Comparison of ENCODE assay signal across 7 cellular contexts in genomic region chr2:219155054-219155644, GRCh38. TPM values are rescaled to one million over a fixed set of nuclear protein-coding genes. Genes with fewer than 3 reads are reported as not detected.
DNase-seq lines count a peak whose midpoint lies in the region; FAIRE-seq and TF ChIP-seq lines count a peak whose summit lies in the region.

No MANE protein-coding gene starts in this region.

- no peaks in the 10 kb centered on the region for H4K20me1 ChIP-seq in DOHH2 (ENCODE audit: control insufficient read depth, insufficient read depth, low read depth, low read length)
- no peaks in the 10 kb centered on the region for H4K20me1 ChIP-seq in astrocyte (ENCODE audit: insufficient read depth, low read length)
- H4K20me1 ChIP-seq in smooth muscle cell (ENCODE audit: low read depth) = no peaks in the 10 kb centered on the region

- 14% methylated on average over 4 of the region's 4 CpGs for WGBS in smooth muscle cell (ENCODE audit: low lambda C conversion rate)

- peaks cover 14% of the 10 kb centered on the region; the same call in 1 of the 2 replicates for H3F3A ChIP-seq in DOHH2 (ENCODE audit: control insufficient read depth, insufficient read depth)
- H3F3A ChIP-seq in smooth muscle cell (ENCODE audit: low read depth) = no peaks in the 10 kb centered on the region

- FAIRE-seq in astrocyte (lab: Jason Lieb, UNC) = no peak

- H3K9ac ChIP-seq in astrocyte (ENCODE audit: low read length) = no peak overlapping the region
- no peak overlapping the region for H3K9ac ChIP-seq in smooth muscle cell (ENCODE audit: low read depth)

- peak in 43 of 76 experiments; percentile 3 to 75 (median 56) for DNase-seq in HUDEP-2 (lab: John Stamatoyannopoulos, UW; ENCODE audit: unreplicated experiment in 76 of 76)
- peak; percentile 67 to 71 for DNase-seq in NOMO-1 (lab: John Stamatoyannopoulos, UW; ENCODE audit: unreplicated experiment in 2 of 2)
- peak; percentile 17 for DNase-seq in astrocyte (ENCODE audit: low read depth)
- peak; percentile 11 to 75 for DNase-seq in hippocampal formation (lab: John Stamatoyannopoulos, UW)
- DNase-seq in smooth muscle cell (lab: John Stamatoyannopoulos, UW; ENCODE audit: unreplicated experiment) = no peak
- no peak for DNase-seq in activated effector memory CD4-positive, alpha-beta T cell treated with anti-CD3 and anti-CD28 coated beads, Interleukin-2, amount 50 U/mL, for 16 hours

- H3K36me3 ChIP-seq in DOHH2 (ENCODE audit: control insufficient read depth, low read length) (peaks cover 21% of the 10 kb centered on the region), astrocyte (ENCODE audit: insufficient read depth, low read length) (peaks cover 4% of the 10 kb centered on the region), smooth muscle cell (ENCODE audit: low read depth) (peaks cover 3% of the 10 kb centered on the region)

- H3K27ac ChIP-seq in DOHH2 (ENCODE audit: low read depth, low read length) (no peak overlapping the region), astrocyte (ENCODE audit: low read depth, low read length) (no peak overlapping the region), smooth muscle cell (ENCODE audit: low read depth) (no peak overlapping the region)

- H3K4me1 ChIP-seq in DOHH2 (ENCODE audit: control insufficient read depth, low read length) (peaks cover 6% of the 10 kb centered on the region), astrocyte (ENCODE audit: insufficient read depth, low read length) (peaks cover 4% of the 10 kb centered on the region), smooth muscle cell (ENCODE audit: low read depth) (peaks cover 4% of the 10 kb centered on the region)

- H3K27ac Mint-ChIP-seq in astrocyte (ENCODE audit: unreplicated experiment) = no peak overlapping the region

- H3K4me1 Mint-ChIP-seq in astrocyte (ENCODE audit: low read depth, unreplicated experiment) = peaks cover 18% of the 10 kb centered on the region

- TF ChIP-seq CTCF in DOHH2 (IDR thresholded peaks at IDR 0.05; ENCODE audit: low read depth, low read length, poor library complexity, severe bottlenecking) (peak; percentile 48), astrocyte (IDR thresholded peaks at IDR 0.05; ENCODE audit: insufficient read depth, low read depth, low read length) (peak; percentile 41), smooth muscle cell (IDR thresholded peaks at IDR 0.05; ENCODE audit: borderline replicate concordance, insufficient read depth, poor library complexity, severe bottlenecking) (peak; percentile 74)

- H3K4me3 ChIP-seq in DOHH2 (ENCODE audit: low read length) = no peak overlapping the region
- H3K4me3 ChIP-seq in astrocyte (ENCODE audit: insufficient read depth, low read depth, low read length) = no peak overlapping the region
- no peak overlapping the region for H3K4me3 ChIP-seq in smooth muscle cell

- H3K27me3 Mint-ChIP-seq in astrocyte (ENCODE audit: low read depth, unreplicated experiment) = no peaks in the 10 kb centered on the region

- H3K79me2 ChIP-seq in DOHH2 (ENCODE audit: control insufficient read depth, low read length) = no peaks in the 10 kb centered on the region
- no peaks in the 10 kb centered on the region for H3K79me2 ChIP-seq in astrocyte (ENCODE audit: insufficient read depth, low read length)
- no peaks in the 10 kb centered on the region for H3K79me2 ChIP-seq in smooth muscle cell (ENCODE audit: low read depth)

- H3K9me3 ChIP-seq in DOHH2 (ENCODE audit: control insufficient read depth, insufficient read depth, low read length) (no peaks in the 10 kb centered on the region), astrocyte (ENCODE audit: insufficient read depth, low read depth, low read length) (no peaks in the 10 kb centered on the region), smooth muscle cell (replicated peaks; ENCODE audit: low read depth) (no peaks in the 10 kb centered on the region)

- H3K9me2 ChIP-seq in DOHH2 (replicated peaks; ENCODE audit: control insufficient read depth, low read length) = no peaks in the 10 kb centered on the region

- H3K27me3 ChIP-seq in DOHH2 (ENCODE audit: control insufficient read depth, low read length) (no peaks in the 10 kb centered on the region), astrocyte (ENCODE audit: insufficient read depth, low read length) (no peaks in the 10 kb centered on the region), smooth muscle cell (ENCODE audit: low read depth) (no peaks in the 10 kb centered on the region)

- peaks cover 4% of the 10 kb centered on the region for H3K36me3 Mint-ChIP-seq in astrocyte (ENCODE audit: low read depth, unreplicated experiment)

- H3K4me3 Mint-ChIP-seq in astrocyte (ENCODE audit: unreplicated experiment) = no peak overlapping the region

- H3K4me2 ChIP-seq in DOHH2 (ENCODE audit: low read length) (no peak overlapping the region), astrocyte (ENCODE audit: low read length) (no peak overlapping the region), smooth muscle cell (no peak overlapping the region)

- H3K9me3 Mint-ChIP-seq in astrocyte (ENCODE audit: unreplicated experiment) = no peaks in the 10 kb centered on the region

- H2AFZ ChIP-seq in astrocyte (ENCODE audit: low read depth, low read length) = no peak overlapping the region
- no peak overlapping the region for H2AFZ ChIP-seq in smooth muscle cell (ENCODE audit: low read depth)

RNA-seq across cellular contexts. Expression of gene NHEJ1, which starts 5.5 kb away (rescaled TPM):
- 10.8 and 11.4 TPM in 2 replicates for total RNA-seq in astrocyte
- 6.0 and 13.6 TPM in 2 replicates for total RNA-seq in smooth muscle cell
- 8.5 and 8.6 TPM in 2 replicates for polyA plus RNA-seq in smooth muscle cell

RNA-seq across cellular contexts. Expression of gene SLC23A3, which starts 14.7 kb away (rescaled TPM):
- total RNA-seq in astrocyte = 1.2 and 1.5 TPM in 2 replicates
- not detected in 2 replicates for total RNA-seq in smooth muscle cell
- 0.40 TPM in 1 of 2 replicates, not detected in the other for polyA plus RNA-seq in smooth muscle cell

RNA-seq across cellular contexts. Expression of gene CNPPD1, which starts 21.6 kb away (rescaled TPM):
- total RNA-seq in astrocyte (26.6 and 28.1 TPM in 2 replicates), smooth muscle cell (11.6 and 14.8 TPM in 2 replicates)
- polyA plus RNA-seq in smooth muscle cell = 26.0 and 35.3 TPM in 2 replicates

RNA-seq across cellular contexts. Expression of gene RETREG2, which starts 22.9 kb away (rescaled TPM):
- total RNA-seq in astrocyte = 54.8 and 55.2 TPM in 2 replicates
- 48.7 and 49.8 TPM in 2 replicates for total RNA-seq in smooth muscle cell
- polyA plus RNA-seq in smooth muscle cell = 57.2 and 66.6 TPM in 2 replicates

RNA-seq across cellular contexts. Expression of gene ZFAND2B, which starts 51.4 kb away (rescaled TPM):
- total RNA-seq in astrocyte (20.7 and 24.0 TPM in 2 replicates), smooth muscle cell (19.1 and 29.7 TPM in 2 replicates)
- 48.3 and 56.3 TPM in 2 replicates for polyA plus RNA-seq in smooth muscle cell

Comparison
In these comparisons a context has a peak if more than half of its experiments do, and no peak if none do; other contexts are left out.
1. DNase-seq: peak in HUDEP-2 (43 of 76), NOMO-1 (2 of 2), astrocyte (single experiment) and hippocampal formation (2 of 2); none in smooth muscle cell (single experiment) and activated effector memory CD4-positive, alpha-beta T cell treated with anti-CD3 and anti-CD28 coated beads, Interleukin-2, amount 50 U/mL, for 16 hours (single experiment).
2. Peak in every context shown above with its lines, with median percentiles within 50 percentile points of each other: CTCF ChIP-seq.